Comparison of ENCODE assay signal across 8 cellular contexts in genomic region chr1:215146252-215146975, GRCh38.
DNase-seq lines count a peak whose midpoint lies in the region; ATAC-seq and TF ChIP-seq lines count a peak whose summit lies in the region.

No MANE protein-coding gene starts in this region.

- H3K27ac ChIP-seq in AG04450 (ENCODE audit: low read depth, low read length) (no peak overlapping the region), RWPE1 (no peak overlapping the region)

- H3K27me3 ChIP-seq in AG04450 (ENCODE audit: control insufficient read depth, insufficient read depth, low read length) = no peaks in the 10 kb centered on the region

- CTCF ChIA-PET in AG04450 (lab: Charles Lee) = interaction anchor here (0.6 to 3.5 kb wide), 33 partner anchors 9 to 814 kb away, joined by 3 to 64 read pairs (median 3); no protein-coding TSS in a partner anchor
- CTCF ChIA-PET in RWPE1 (lab: Yijun Ruan, JAX) = interaction anchor here (0.5 to 1.3 kb wide), 13 partner anchors 11 to 488 kb away, joined by 3 to 19 read pairs (median 3); no protein-coding TSS in a partner anchor

- no peaks in the 10 kb centered on the region for H3K9me3 ChIP-seq in AG04450 (ENCODE audit: control insufficient read depth, insufficient read depth, low read length)

- TF ChIP-seq CTCF in AG04450 (IDR thresholded peaks at IDR 0.05; ENCODE audit: low read depth, low read length) (peak; percentile 66), RWPE1 (conservative IDR thresholded peaks at IDR 0.05; ENCODE audit: low read depth) (peak; percentile 80)

- POLR2A ChIA-PET in AG04450 (lab: Yijun Ruan, JAX) (no interaction called here), RWPE1 (lab: Yijun Ruan, JAX; ENCODE audit: low non-redundant PET) (no interaction called here)

- ATAC-seq in HG03571 (IDR thresholded peaks at IDR 0.05; ENCODE audit: unreplicated experiment) = no peak
- ATAC-seq in HG03159 (IDR thresholded peaks at IDR 0.05; ENCODE audit: unreplicated experiment) = no peak

- no peak for DNase-seq in AG04450 (ENCODE audit: low read depth, low spot score)
- DNase-seq in HCEC 1CT = peak; percentile 54
- peak; percentile 33 for DNase-seq in RWPE1 (ENCODE audit: low spot score)
- peak; percentile 11 for DNase-seq in foreskin melanocyte
- DNase-seq in T-helper 9 cell = no peak
- DNase-seq in T-helper 1 cell = no peak

- no peak overlapping the region for H3K4me3 ChIP-seq in AG04450 (ENCODE audit: low read depth, low read length)

Comparison
In these comparisons a context has a peak if more than half of its experiments do, and no peak if none do; other contexts are left out.
1. DNase-seq: peak in HCEC 1CT (single experiment), RWPE1 (single experiment) and foreskin melanocyte (single experiment); none in AG04450 (single experiment), T-helper 9 cell (single experiment) and T-helper 1 cell (0 of 5).